12 cellular contexts compared by ENCODE assay signal in the genomic region with DNA sequence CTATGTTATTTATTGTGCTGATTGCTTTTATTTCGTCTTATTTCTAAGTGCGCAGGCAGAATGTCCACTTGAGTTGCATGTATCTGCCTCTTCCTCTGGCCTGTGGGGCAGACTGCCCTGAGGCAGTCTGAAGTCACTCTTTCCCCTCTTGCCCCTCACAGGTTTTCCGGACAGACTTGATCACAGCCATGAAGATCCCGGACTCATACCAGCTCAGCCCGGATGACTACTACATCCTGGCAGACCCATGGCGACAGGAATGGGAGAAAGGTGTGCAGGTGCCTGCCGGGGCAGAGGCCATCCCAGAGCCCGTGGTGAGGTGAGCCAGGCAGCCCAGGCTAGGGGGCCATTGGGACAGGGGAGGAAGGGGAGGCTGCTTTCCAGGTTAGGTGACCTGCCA. TPM values are rescaled to one million over a fixed set of nuclear protein-coding genes. Genes with fewer than 3 reads are reported as not detected.
DNase-seq lines count a peak whose midpoint lies in the region; ATAC-seq and TF ChIP-seq lines count a peak whose summit lies in the region.
"Had no signal": no experiment of that assay in that cellular context is flagged by ENCODE, and none has a peak within 500 bp of the region (broad histone marks: within the 10 kb centered on the region; RNA-seq: fewer than 3 reads in every experiment).

No MANE protein-coding gene starts in this region.

- H3K4me3 Mint-ChIP-seq in stimulated activated effector memory CD8-positive, alpha-beta T cell treated with anti-CD3 and anti-CD28 coated beads, Interleukin-12 subunit alpha, Interleukin-12 subunit beta, amount 100 ng/mL, for 72 hours = no peak overlapping the region

- 88 to 89% methylated on average over 5 to 6 of the region's 8 CpGs for WGBS in esophagus squamous epithelium, 2 donors

- H3K36me3 ChIP-seq in SU-DHL-6 (ENCODE audit: low read length) = peaks cover 3% of the 10 kb centered on the region; the same call in 1 of the 2 replicates
- H3K36me3 ChIP-seq in esophagus squamous epithelium = peaks cover 14 to 76% (median 15%) of the 10 kb centered on the region in 3 donors

- H3K9ac ChIP-seq in SU-DHL-6 (ENCODE audit: low read length) = no peak overlapping the region

- H2AFZ ChIP-seq in SU-DHL-6 (ENCODE audit: low read depth, low read length, severe bottlenecking) = no peak overlapping the region

- no peak for TF ChIP-seq POLR2A in esophagus squamous epithelium (IDR thresholded peaks at IDR 0.05)

- H4K20me1 ChIP-seq in SU-DHL-6 (ENCODE audit: low read depth, low read length) = no peaks in the 10 kb centered on the region

- no peaks in the 10 kb centered on the region; the same call in 1 of the 2 replicates for H3K79me2 ChIP-seq in SU-DHL-6 (ENCODE audit: insufficient read depth, low read length)

- TF ChIP-seq CTCF in SU-DHL-6 (IDR thresholded peaks at IDR 0.05; ENCODE audit: insufficient read depth, low read length, poor library complexity, severe bottlenecking) (no peak), esophagus squamous epithelium (IDR thresholded peaks at IDR 0.05) (no peak)

- H3K27me3 ChIP-seq in SU-DHL-6 (ENCODE audit: low read length) (no peaks in the 10 kb centered on the region), esophagus squamous epithelium (no peaks in the 10 kb centered on the region)
- H3K27me3 ChIP-seq: left lung, right lobe of liver had no signal

- H3K4me1 Mint-ChIP-seq in stimulated activated effector memory CD8-positive, alpha-beta T cell treated with anti-CD3 and anti-CD28 coated beads, Interleukin-12 subunit alpha, Interleukin-12 subunit beta, amount 100 ng/mL, for 72 hours = peaks cover 74% of the 10 kb centered on the region

- peaks cover 22 to 75% (median 60%) of the 10 kb centered on the region in 3 donors for H3K4me1 ChIP-seq in esophagus squamous epithelium

- no peaks in the 10 kb centered on the region for H3K9me3 Mint-ChIP-seq in stimulated activated effector memory CD8-positive, alpha-beta T cell treated with anti-CD3 and anti-CD28 coated beads, Interleukin-12 subunit alpha, Interleukin-12 subunit beta, amount 100 ng/mL, for 72 hours

- H3K4me3 ChIP-seq in SU-DHL-6 (ENCODE audit: insufficient read depth, low read length, poor library complexity, severe bottlenecking) (no peak overlapping the region), esophagus squamous epithelium (no peak overlapping the region)
- H3K4me3 ChIP-seq: left lung, right lobe of liver had no signal

- H3K36me3 Mint-ChIP-seq in stimulated activated effector memory CD8-positive, alpha-beta T cell treated with anti-CD3 and anti-CD28 coated beads, Interleukin-12 subunit alpha, Interleukin-12 subunit beta, amount 100 ng/mL, for 72 hours = peaks cover 63% of the 10 kb centered on the region

- H3F3A ChIP-seq in SU-DHL-6 (ENCODE audit: insufficient read depth) = peaks cover 9% of the 10 kb centered on the region

- DNase-seq in ELR (ENCODE audit: low read depth) (peak; percentile 90), esophagus squamous epithelium (lab: John Stamatoyannopoulos, UW) (no peak), OCI-M1 (lab: John Stamatoyannopoulos, UW) (no peak), SHP77 (lab: John Stamatoyannopoulos, UW) (no peak)
- no peak for DNase-seq in stimulated activated effector memory CD8-positive, alpha-beta T cell treated with anti-CD3 and anti-CD28 coated beads, Interleukin-12 subunit alpha, Interleukin-12 subunit beta, amount 100 ng/mL, for 72 hours (ENCODE audit: low spot score in 2 of 2)
- DNase-seq: activated CD4-positive, CD25-positive, alpha-beta regulatory T cell; amygdala; left lung; NCI-H1105 had no signal

- no peaks in the 10 kb centered on the region for H3K9me2 ChIP-seq in SU-DHL-6 (replicated peaks; ENCODE audit: insufficient read depth, low read length)

- intact Hi-C loops in esophagus squamous epithelium (cut with DNase I) = no loop called here

- H3K27ac ChIP-seq in SU-DHL-6 (ENCODE audit: low read depth, low read length) = 0 out of 2 replicates have a peak overlapping the region, but pooled peaks have one; percentile 12
- H3K27ac ChIP-seq in esophagus squamous epithelium = peak overlapping the region; percentile 21 to 68 (median 42)
- H3K27ac ChIP-seq: right lobe of liver had no signal

- ATAC-seq in stimulated activated effector memory CD8-positive, alpha-beta T cell treated with anti-CD3 and anti-CD28 coated beads, Interleukin-12 subunit alpha, Interleukin-12 subunit beta, amount 100 ng/mL, for 72 hours = no peak
- no peak for ATAC-seq in GM21526 (IDR thresholded peaks at IDR 0.05; ENCODE audit: low FRiP score, unreplicated experiment)

- peak overlapping the region; percentile 99 for H3K27ac Mint-ChIP-seq in stimulated activated effector memory CD8-positive, alpha-beta T cell treated with anti-CD3 and anti-CD28 coated beads, Interleukin-12 subunit alpha, Interleukin-12 subunit beta, amount 100 ng/mL, for 72 hours

- H3K9me3 ChIP-seq in SU-DHL-6 (ENCODE audit: insufficient read depth, low read length) (no peaks in the 10 kb centered on the region), esophagus squamous epithelium (no peaks in the 10 kb centered on the region)
- H3K9me3 ChIP-seq: left lung, right lobe of liver had no signal

- no peak overlapping the region for H3K4me2 ChIP-seq in SU-DHL-6 (ENCODE audit: low read depth, low read length, poor library complexity, severe bottlenecking)

RNA-seq across cellular contexts. Expression of gene JADE2, which starts 26.4 kb away (rescaled TPM):
- 10 to 100 TPM in 3 of 4 donors, 1 to 10 TPM in 1; 9.1 to 32.8 (median 14.9) TPM for total RNA-seq in esophagus squamous epithelium
